ENCODE assay signal across 17 cellular contexts in the genomic region with DNA sequence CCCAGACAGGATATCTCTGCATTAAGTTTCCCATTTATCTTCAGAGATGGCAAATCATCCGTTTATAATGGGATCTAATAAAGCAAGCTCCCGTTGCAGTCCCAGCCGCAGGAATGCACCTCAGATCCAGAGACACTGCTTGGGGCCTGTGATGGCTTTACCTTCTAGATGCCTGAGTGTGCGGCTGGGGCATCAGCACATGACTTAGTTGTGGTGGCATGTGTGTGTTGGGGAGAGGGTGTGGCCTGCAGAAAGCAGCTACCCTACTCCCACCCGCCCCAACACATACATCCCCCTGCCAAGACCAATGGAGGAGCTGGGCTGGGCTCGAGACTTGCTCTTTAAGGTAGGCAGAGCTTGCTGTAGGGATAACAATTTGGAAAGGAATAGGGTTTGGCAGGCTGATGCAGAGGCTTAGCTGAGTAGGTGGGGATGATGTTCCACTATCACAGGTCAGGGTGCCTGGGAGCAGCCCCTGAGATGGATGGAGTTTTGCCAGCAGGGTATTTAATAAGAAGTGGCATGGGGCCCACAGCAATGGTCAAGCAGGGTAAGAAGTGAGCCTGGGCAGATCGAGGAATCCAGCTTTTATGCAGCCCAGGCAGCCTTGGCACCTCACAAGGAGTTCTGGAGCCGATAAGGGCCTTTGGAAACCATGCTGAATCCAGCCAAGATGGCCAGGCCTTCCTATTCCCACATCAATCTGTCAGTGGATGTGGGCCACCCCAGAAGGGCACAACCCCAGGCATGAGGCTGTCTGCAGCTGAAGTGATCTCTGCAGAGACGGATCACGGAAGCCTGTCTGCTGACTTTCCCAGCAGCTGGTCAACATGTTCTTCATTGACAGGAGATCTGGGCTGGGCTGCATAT.
DNase-seq lines count a peak whose midpoint lies in the region; FAIRE-seq and TF ChIP-seq lines count a peak whose summit lies in the region.
"Had no signal": no experiment of that assay in that cellular context is flagged by ENCODE, and none has a peak within 500 bp of the region (broad histone marks: within the 10 kb centered on the region; RNA-seq: fewer than 3 reads in every experiment).

No MANE protein-coding gene starts in this region.

- no peaks in the 10 kb centered on the region for H3K79me2 ChIP-seq in H1 (ENCODE audit: control insufficient read depth in 1 of 2, insufficient read depth in 2 of 2, low read length in 2 of 2)
- no peaks in the 10 kb centered on the region for H3K79me2 ChIP-seq in neural progenitor cell (ENCODE audit: low read depth)
- no peaks in the 10 kb centered on the region for H3K79me2 ChIP-seq in OCI-LY7 (ENCODE audit: insufficient read depth, low read depth, low read length)

- no peak for TF ChIP-seq EP300 in H1 (IDR thresholded peaks at IDR 0.05; ENCODE audit: borderline replicate concordance in 1 of 2, low read depth in 2 of 2, low read length in 2 of 2)

- no peaks in the 10 kb centered on the region for H3K27me3 ChIP-seq in H1 (replicated peaks in 1 of 4; ENCODE audit: control insufficient read depth in 3 of 4, extremely low read depth in 1 of 4, insufficient read depth in 3 of 4, low read length in 3 of 4)
- H3K27me3 ChIP-seq in neural progenitor cell, result no peaks in the 10 kb centered on the region

- no peak for TF ChIP-seq CTCF in H1 (IDR thresholded peaks at IDR 0.05; ENCODE audit: control extremely low read depth in 1 of 3, insufficient read depth in 1 of 3, low read depth in 1 of 3, low read length in 3 of 3)
- no peak for TF ChIP-seq CTCF in neural progenitor cell (IDR thresholded peaks at IDR 0.05)
- TF ChIP-seq CTCF in OCI-LY7 (conservative IDR thresholded peaks at IDR 0.05; ENCODE audit: low read length), result no peak

- no peak overlapping the region for H4K91ac ChIP-seq in H1 (replicated peaks; ENCODE audit: insufficient read length, low read length)

- no peak overlapping the region for H3K23ac ChIP-seq in H1 (ENCODE audit: insufficient read length)

- H3K27ac ChIP-seq in H1 (ENCODE audit: low read depth, low read length) (no peak overlapping the region), neural progenitor cell (no peak overlapping the region), OCI-LY7 (ENCODE audit: low read depth, low read length, poor library complexity, severe bottlenecking) (no peak overlapping the region)
- H3K27ac ChIP-seq: HL-60, KMS-11 had no signal

- intact Hi-C loops in OCI-LY7 (cut with micrococcal nuclease; ENCODE audit: unreplicated experiment), result no loop called here

- H3K36me3 Mint-ChIP-seq in neural progenitor cell, result no peaks in the 10 kb centered on the region
- H3K36me3 Mint-ChIP-seq: IgD-negative memory B cell had no signal

- H3K36me3 ChIP-seq in H1 (ENCODE audit: control insufficient read depth in 2 of 4, insufficient read depth in 4 of 4, low read length in 3 of 4) (no peaks in the 10 kb centered on the region), neural progenitor cell (no peaks in the 10 kb centered on the region), OCI-LY7 (ENCODE audit: insufficient read depth, low read length) (no peaks in the 10 kb centered on the region)

- FAIRE-seq in H1 (lab: Jason Lieb, UNC), result no peak
- FAIRE-seq: GM18507 had no signal

- H2BK15ac ChIP-seq in H1 (ENCODE audit: low read length), result peak overlapping the region; percentile 29; the same call in 1 of the 2 replicates

- no peak for TF ChIP-seq RAD21 in H1 (IDR thresholded peaks at IDR 0.05 in 1 of 2, conservative IDR thresholded peaks at IDR 0.05 in 1 of 2; ENCODE audit: low read depth in 2 of 2, low read length in 2 of 2)

- CTCF ChIA-PET in H1 (lab: Charles Lee; ENCODE audit: partially characterized antibody) (interaction anchor here (0.6 to 8.0 kb wide), 20 partner anchors 8 to 492 kb away, joined by 3 to 47 read pairs (median 4); no protein-coding TSS in a partner anchor), OCI-LY7 (lab: Charles Lee; ENCODE audit: unreplicated experiment) (no interaction called here)

- no peak overlapping the region for H4K5ac ChIP-seq in H1 (ENCODE audit: insufficient read length, low read depth, low read length)

- H4K20me1 ChIP-seq in H1 (replicated peaks in 1 of 2; ENCODE audit: control insufficient read depth in 1 of 2, insufficient read depth in 2 of 2, low read length in 2 of 2), result no peaks in the 10 kb centered on the region
- H4K20me1 ChIP-seq in neural progenitor cell (ENCODE audit: low read depth), result no peaks in the 10 kb centered on the region
- H4K20me1 ChIP-seq in OCI-LY7 (ENCODE audit: insufficient read depth, low read length), result no peaks in the 10 kb centered on the region

- no peak overlapping the region for H4K8ac ChIP-seq in H1 (ENCODE audit: extremely low read depth, insufficient read depth, low read length)

- H3K9me3 ChIP-seq in H1 (ENCODE audit: insufficient read depth in 2 of 2, low read depth in 1 of 2, low read length in 1 of 2) (no peaks in the 10 kb centered on the region), neural progenitor cell (ENCODE audit: low read depth) (no peaks in the 10 kb centered on the region), OCI-LY7 (ENCODE audit: low read length) (no peaks in the 10 kb centered on the region)
- H3K9me3 ChIP-seq: SK-N-SH had no signal

- H3K4me2 ChIP-seq in H1 (ENCODE audit: insufficient read depth in 1 of 2, low read depth in 2 of 2, low read length in 2 of 2) (no peak overlapping the region), neural progenitor cell (no peak overlapping the region), OCI-LY7 (ENCODE audit: low read length) (no peak overlapping the region)
- H3K4me2 ChIP-seq: GM23338, KMS-11, SK-N-SH had no signal

- no TSS peak for BruUV-seq in OCI-LY7 (replicated peaks; lab: Mats Ljungman, UMichigan)

- H3K56ac ChIP-seq in H1 (replicated peaks; ENCODE audit: insufficient read length, low read depth, low read length), result no peak overlapping the region

- H3K27ac Mint-ChIP-seq in neural progenitor cell, result no peak overlapping the region
- H3K27ac Mint-ChIP-seq: GM23338, IgD-negative memory B cell had no signal

- H3K4me1 Mint-ChIP-seq in neural progenitor cell, result peaks cover 67% of the 10 kb centered on the region

- H3K27me3 Mint-ChIP-seq in neural progenitor cell (ENCODE audit: insufficient read depth, low read depth), result peaks cover 23% of the 10 kb centered on the region

- H3K9ac ChIP-seq in H1 (replicated peaks in 1 of 4; ENCODE audit: extremely low read depth in 1 of 4, low read depth in 3 of 4, low read length in 3 of 4) (no peak overlapping the region), neural progenitor cell (no peak overlapping the region)
- H3K9ac ChIP-seq: KMS-11, SK-N-SH had no signal

- no peak overlapping the region for H2BK120ac ChIP-seq in H1 (replicated peaks; ENCODE audit: low read depth, low read length)

- H2BK5ac ChIP-seq in H1 (ENCODE audit: low read depth, low read length), result no peak overlapping the region

- H2AFZ ChIP-seq in H1 (ENCODE audit: low read length) (no peak overlapping the region), neural progenitor cell (replicated peaks) (no peak overlapping the region), OCI-LY7 (ENCODE audit: low read length) (no peak overlapping the region)
- H2AFZ ChIP-seq: GM23338 had no signal

- peak; percentile 30 for DNase-seq in activated CD8-positive, alpha-beta memory T cell treated with anti-CD3 and anti-CD28 coated beads for 24 hours
- DNase-seq in activated CD8-positive, alpha-beta memory T cell treated with anti-CD3 and anti-CD28 coated beads, Interleukin-2, amount 50 U/mL, for 4 hours, result no peak
- DNase-seq in H1 (ENCODE audit: low read depth in 1 of 2, low spot score in 2 of 2) (peak in 1 of 2 experiments; percentile 26), neural progenitor cell (ENCODE audit: low spot score) (no peak), OCI-LY7 (ENCODE audit: low spot score) (no peak), nucleus accumbens (lab: John Stamatoyannopoulos, UW) (no peak)
- DNase-seq in stimulated activated CD4-positive, alpha-beta T cell treated with anti-CD3 and anti-CD28 coated beads, Interleukin-1b, Interleukin-23, amount 100 ng/mL, for 48 hours, result no peak
- DNase-seq: HCEC 1CT, MM.1S, NCI-H2029, NCI-H446 treated with DMSO at 0.1 percent for 48 hours had no signal

- no peak overlapping the region for H3K14ac ChIP-seq in H1 (ENCODE audit: insufficient read length)

- H3K79me1 ChIP-seq in H1 (ENCODE audit: low read depth, low read length), result no peaks in the 10 kb centered on the region

- H3K4me1 ChIP-seq in H1 (replicated peaks in 1 of 4; ENCODE audit: control insufficient read depth in 3 of 4, insufficient read depth in 4 of 4, low read length in 3 of 4), result peaks cover 0 to 7% (median under 1%) of the 10 kb centered on the region in 4 experiments; a peak in 3 of 7 replicates
- H3K4me1 ChIP-seq in neural progenitor cell, result peaks cover 23% of the 10 kb centered on the region
- no peaks in the 10 kb centered on the region for H3K4me1 ChIP-seq in OCI-LY7 (ENCODE audit: insufficient read depth, low read length, poor library complexity, severe bottlenecking)

- no peak overlapping the region for H3K4ac ChIP-seq in H1 (replicated peaks; ENCODE audit: insufficient read length, low read depth, low read length)

- H2AK5ac ChIP-seq in H1 (ENCODE audit: low read depth, low read length), result no peak overlapping the region

- 88% methylated on average over 10 of the region's 10 CpGs; no CpG with 5 or more reads in 1 of the 2 experiments for WGBS in H1 (ENCODE audit: extremely low coverage in 1 of 2, insufficient coverage in 1 of 2, insufficient read length in 1 of 2, insufficient replicate concordance in 2 of 2, low coverage in 1 of 2, low lambda C conversion rate in 2 of 2, missing lambda C conversion rate in 1 of 2), 2 experiments

- 0 out of 2 replicates have a peak overlapping the region, but pooled peaks have one; percentile 17 for H2BK12ac ChIP-seq in H1 (ENCODE audit: low read depth, low read length)

- TF ChIP-seq POLR2A in H1 (IDR thresholded peaks at IDR 0.05; ENCODE audit: control extremely low read depth in 1 of 2, low read depth in 2 of 2, low read length in 2 of 2), result no peak

- H3K4me3 Mint-ChIP-seq in neural progenitor cell, result peak overlapping the region; percentile 35
- H3K4me3 Mint-ChIP-seq: GM23338, IgD-negative memory B cell had no signal

- POLR2A ChIA-PET in H1 (lab: Charles Lee; ENCODE audit: partially characterized antibody) (no interaction called here), OCI-LY7 (lab: Charles Lee) (interaction anchor here (0.7 to 1.0 kb wide), 3 partner anchors 10 to 163 kb away, joined by 3 to 5 read pairs (median 4); no protein-coding TSS in a partner anchor)

- H3K9me3 Mint-ChIP-seq in neural progenitor cell, result no peaks in the 10 kb centered on the region
- H3K9me3 Mint-ChIP-seq: GM23338, IgD-negative memory B cell had no signal

- H3K4me3 ChIP-seq in H1 (ENCODE audit: extremely low read depth in 1 of 4, insufficient read depth in 2 of 4, low read depth in 3 of 4, low read length in 4 of 4) (no peak overlapping the region), neural progenitor cell (no peak overlapping the region), OCI-LY7 (ENCODE audit: low read depth, low read length, poor library complexity, severe bottlenecking) (no peak overlapping the region)
- H3K4me3 ChIP-seq: GM23338 had no signal

- peaks cover 8% of the 10 kb centered on the region for H3F3A ChIP-seq in neural progenitor cell (ENCODE audit: low read depth)

- no peak overlapping the region for H2BK20ac ChIP-seq in H1 (ENCODE audit: low read length)

- H3K18ac ChIP-seq in H1 (ENCODE audit: extremely low read depth, low read length), result no peak overlapping the region

- no peaks in the 10 kb centered on the region for H3K23me2 ChIP-seq in H1 (ENCODE audit: low read depth, low read length)

- no peaks in the 10 kb centered on the region for H3K9me2 ChIP-seq in OCI-LY7 (ENCODE audit: insufficient read depth, low read length)
- H3K9me2 ChIP-seq: SK-N-SH had no signal
